ENCODE assay signal across 8 cellular contexts in the genomic region with DNA sequence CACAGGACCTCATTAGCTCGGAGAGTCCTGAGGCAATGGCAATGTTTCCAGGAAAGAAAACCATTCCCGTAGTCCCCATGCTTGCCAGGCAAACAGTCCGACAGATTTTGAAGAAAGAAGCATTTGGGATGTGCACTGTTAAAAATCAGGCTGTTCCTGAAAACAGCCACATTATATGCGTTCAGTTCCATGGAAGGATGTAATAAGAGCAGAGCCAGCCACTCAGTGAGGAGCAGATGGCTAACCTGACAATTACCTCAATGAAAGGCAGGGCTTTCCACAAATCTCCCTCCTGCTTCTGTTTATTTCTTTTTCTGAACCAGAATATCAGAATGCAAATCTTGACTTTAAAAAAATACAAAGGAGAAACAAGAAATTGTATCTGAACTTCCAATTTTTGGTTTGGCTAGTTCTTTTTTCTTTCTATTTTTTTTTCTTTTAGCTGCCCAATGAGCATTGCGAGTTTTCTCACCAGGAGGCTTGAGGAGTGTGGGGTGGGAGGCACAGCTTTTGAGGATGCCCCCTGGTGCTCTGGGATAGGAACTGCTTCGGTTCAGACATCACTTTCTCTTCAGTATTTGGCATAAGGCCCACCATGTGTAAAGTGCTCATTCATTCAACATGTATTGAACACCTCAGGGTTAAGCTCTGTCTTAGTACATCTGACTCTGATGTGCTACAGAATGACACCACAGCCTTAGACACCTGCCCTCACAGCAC.
DNase-seq lines count a peak whose midpoint lies in the region; ATAC-seq and TF ChIP-seq lines count a peak whose summit lies in the region.

No MANE protein-coding gene starts in this region.

- peak overlapping the region; percentile 98 for H2BK20ac ChIP-seq in IMR-90 (ENCODE audit: low read depth, low read length)

- no TSS peak for BruUV-seq in IMR-90 (replicated peaks; lab: Mats Ljungman, UMichigan)

- peak overlapping the region; percentile 57; the same call in 1 of the 2 replicates for H3K4me2 ChIP-seq in IMR-90 (ENCODE audit: low read depth, low read length)

- peak overlapping the region; percentile 99 for H2AK5ac ChIP-seq in IMR-90 (ENCODE audit: low read depth, low read length)

- peaks cover 7% of the 10 kb centered on the region; the same call in 1 of the 2 replicates for H3K4me1 ChIP-seq in IMR-90 (ENCODE audit: control insufficient read depth, insufficient read depth, low read length)
- H3K4me1 ChIP-seq in cardiac muscle cell (ENCODE audit: low read depth) = peaks cover 2% of the 10 kb centered on the region

- peaks cover 13% of the 10 kb centered on the region for H3K9me1 ChIP-seq in IMR-90 (ENCODE audit: insufficient read depth, low read length)

- 60% methylated on average over 2 of the region's 6 CpGs; no CpG with 5 or more reads in 1 of the 2 experiments for WGBS in IMR-90 (ENCODE audit: extremely low coverage in 2 of 2, insufficient read length in 1 of 2), 2 experiments

- peak overlapping the region; percentile 65; the same call in 1 of the 2 replicates for H4K5ac ChIP-seq in IMR-90 (ENCODE audit: low read depth, low read length)

- no peaks in the 10 kb centered on the region for H3K27me3 ChIP-seq in IMR-90 (ENCODE audit: control insufficient read depth, insufficient read depth, low read length)
- no peaks in the 10 kb centered on the region for H3K27me3 ChIP-seq in cardiac muscle cell

- ATAC-seq in GM21737 (IDR thresholded peaks at IDR 0.05; ENCODE audit: unreplicated experiment) = peak; percentile 86
- ATAC-seq in IMR-90 (ENCODE audit: low read depth) = peak; percentile 55

- peak overlapping the region; percentile 95 for H2BK120ac ChIP-seq in IMR-90 (ENCODE audit: low read depth, low read length)

- peak overlapping the region; percentile 100; the same call in 2 of the 3 replicates for H2BK15ac ChIP-seq in IMR-90 (ENCODE audit: low read depth, low read length)

- H3K9me3 ChIP-seq in IMR-90 (ENCODE audit: control insufficient read depth, insufficient read depth, low read length) = no peaks in the 10 kb centered on the region
- no peaks in the 10 kb centered on the region for H3K9me3 ChIP-seq in cardiac muscle cell (ENCODE audit: low read depth)

- in situ Hi-C loops in IMR-90 (cut with MboI; ENCODE audit: low sequenced_read_pairs) = no loop called here

- H3K4me3 ChIP-seq in IMR-90 (ENCODE audit: insufficient read depth, low read depth, low read length) (no peak overlapping the region), cardiac muscle cell (no peak overlapping the region)

- H4K91ac ChIP-seq in IMR-90 (ENCODE audit: insufficient read depth, low read depth, low read length) = peak overlapping the region; percentile 66

- peak overlapping the region; percentile 78 to 96 for H4K8ac ChIP-seq in IMR-90 (ENCODE audit: low read depth in 2 of 2, low read length in 2 of 2)

- no peaks in the 10 kb centered on the region for H3K36me3 ChIP-seq in IMR-90 (ENCODE audit: control insufficient read depth, insufficient read depth, low read length)
- H3K36me3 ChIP-seq in cardiac muscle cell = peaks cover 7% of the 10 kb centered on the region

- peak; percentile 13 for TF ChIP-seq CTCF in GM12801 (IDR thresholded peaks at IDR 0.05; ENCODE audit: extremely low read depth, insufficient read length)
- TF ChIP-seq CTCF in IMR-90 (conservative IDR thresholded peaks at IDR 0.05; ENCODE audit: low read depth, low read length) = peak; percentile 57
- peak; percentile 77 for TF ChIP-seq CTCF in cardiac muscle cell (IDR thresholded peaks at IDR 0.05; ENCODE audit: low read depth, low read length)

- dilution Hi-C loops in IMR-90 (cut with HindIII; ENCODE audit: low sequenced_read_pairs, unreplicated experiment) = no loop called here

- 0 out of 2 replicates have a peak overlapping the region, but pooled peaks have one; percentile 1 for H3K23ac ChIP-seq in IMR-90 (ENCODE audit: low read depth, low read length)

- no peaks in the 10 kb centered on the region for H4K20me1 ChIP-seq in IMR-90 (ENCODE audit: insufficient read depth, low read length)

- H3K9ac ChIP-seq in IMR-90 (ENCODE audit: low read depth, low read length) = no peak overlapping the region

- H3K4ac ChIP-seq in IMR-90 (ENCODE audit: low read depth, low read length) = peak overlapping the region; percentile 94

- peak overlapping the region; percentile 81; the same call in 1 of the 2 replicates for H3K18ac ChIP-seq in IMR-90 (ENCODE audit: low read depth, low read length)

- TF ChIP-seq RAD21 in IMR-90 (IDR thresholded peaks at IDR 0.05; ENCODE audit: low read length) = peak; percentile 34

- intact Hi-C loops in IMR-90 (cut with micrococcal nuclease) = no loop called here

- no peak overlapping the region for H2AFZ ChIP-seq in IMR-90 (replicated peaks; ENCODE audit: low read length, poor library complexity)

- H3K56ac ChIP-seq in IMR-90 (ENCODE audit: extremely low read depth, insufficient read depth, low read length) = no peak overlapping the region; the same call in 1 of the 2 replicates

- POLR2A ChIA-PET in IMR-90 (lab: Charles Lee; ENCODE audit: unreplicated experiment) = no interaction called here

- H2AK9ac ChIP-seq in IMR-90 (replicated peaks; ENCODE audit: low read depth, low read length, poor library complexity) = peak overlapping the region; percentile 29

- H3K14ac ChIP-seq in IMR-90 (replicated peaks; ENCODE audit: low read depth, low read length) = peak overlapping the region; percentile 93

- peak overlapping the region; percentile 84 for H2BK5ac ChIP-seq in IMR-90 (ENCODE audit: low read depth, low read length, poor library complexity, severe bottlenecking)

- no peak for TF ChIP-seq POLR2A in IMR-90 (IDR thresholded peaks at IDR 0.05; ENCODE audit: low read depth, low read length)

- DNase-seq in IMR-90 (peak; percentile 68), RPMI8226 (peak; percentile 58), cardiac muscle cell (ENCODE audit: low read depth in 1 of 2, low spot score in 1 of 2) (peak; percentile 37 to 79), hypothalamus (lab: John Stamatoyannopoulos, UW) (no peak)
- peak; percentile 8 for DNase-seq in activated gamma-delta T cell treated with anti-CD3 and anti-CD28 coated beads, Interleukin-2, amount 50 U/mL, for 16 hours (ENCODE audit: low read depth)
- peak; percentile 33 to 39 for DNase-seq in stimulated activated CD4-positive, alpha-beta T cell treated with anti-CD3 and anti-CD28 coated beads, Interleukin-15, amount 100 ng/mL, for 48 hours (ENCODE audit: low read depth in 2 of 2)

- H3K27ac ChIP-seq in IMR-90 (ENCODE audit: insufficient read depth, low read length) (no peak overlapping the region), cardiac muscle cell (no peak overlapping the region)

- CTCF ChIA-PET in IMR-90 (lab: Yijun Ruan, JAX) = interaction anchor here (0.9 to 1.1 kb wide), 2 partner anchors 21 to 30 kb away, joined by 3 read pairs; no protein-coding TSS in a partner anchor

- H3K79me1 ChIP-seq in IMR-90 (ENCODE audit: low read depth in 1 of 2, low read length in 2 of 2) = peaks cover 6 to 24% of the 10 kb centered on the region in 2 experiments; a peak in 3 of 4 replicates

TF ChIP-seq in IMR-90, 13 proteins besides CTCF, POLR2A, EP300 and RAD21:
- no peak for TF ChIP-seq RFX5 (IDR thresholded peaks at IDR 0.05; ENCODE audit: low read depth, low read length)
- TF ChIP-seq MAZ (IDR thresholded peaks at IDR 0.05; ENCODE audit: borderline replicate concordance, low read depth, low read length) = no peak
- no peak for TF ChIP-seq BHLHE40 (IDR thresholded peaks at IDR 0.05; ENCODE audit: low read depth, low read length)
- no peak for TF ChIP-seq RCOR1 (IDR thresholded peaks at IDR 0.05; ENCODE audit: insufficient replicate concordance, low read length)
- TF ChIP-seq SMC3 (IDR thresholded peaks at IDR 0.05; ENCODE audit: low read depth, low read length) = peak; percentile 38; the same call in 1 of the 2 replicates
- 0 out of 2 replicates have a peak, but pooled peaks have one; percentile 20 for TF ChIP-seq MXI1 (IDR thresholded peaks at IDR 0.05; ENCODE audit: borderline replicate concordance, low read depth, low read length)
- TF ChIP-seq, protein P1, sequence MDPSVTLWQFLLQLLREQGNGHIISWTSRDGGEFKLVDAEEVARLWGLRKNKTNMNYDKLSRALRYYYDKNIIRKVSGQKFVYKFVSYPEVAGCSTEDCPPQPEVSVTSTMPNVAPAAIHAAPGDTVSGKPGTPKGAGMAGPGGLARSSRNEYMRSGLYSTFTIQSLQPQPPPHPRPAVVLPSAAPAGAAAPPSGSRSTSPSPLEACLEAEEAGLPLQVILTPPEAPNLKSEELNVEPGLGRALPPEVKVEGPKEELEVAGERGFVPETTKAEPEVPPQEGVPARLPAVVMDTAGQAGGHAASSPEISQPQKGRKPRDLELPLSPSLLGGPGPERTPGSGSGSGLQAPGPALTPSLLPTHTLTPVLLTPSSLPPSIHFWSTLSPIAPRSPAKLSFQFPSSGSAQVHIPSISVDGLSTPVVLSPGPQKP (IDR thresholded peaks at IDR 0.05; ENCODE audit: borderline replicate concordance, low read depth, low read length) = no peak

Comparison
In these comparisons a context has a peak if more than half of its experiments do, and no peak if none do; other contexts are left out.
1. CTCF ChIP-seq: peak in every context shown above with its lines; median percentile 77 in cardiac muscle cell; 57 in IMR-90; 13 in GM12801.
2. DNase-seq: peak in IMR-90 (single experiment), RPMI8226 (single experiment), activated gamma-delta T cell treated with anti-CD3 and anti-CD28 coated beads, Interleukin-2, amount 50 U/mL, for 16 hours (single experiment), cardiac muscle cell (2 of 2) and stimulated activated CD4-positive, alpha-beta T cell treated with anti-CD3 and anti-CD28 coated beads, Interleukin-15, amount 100 ng/mL, for 48 hours (2 of 2); none in hypothalamus (0 of 51).